In the genomic region with DNA sequence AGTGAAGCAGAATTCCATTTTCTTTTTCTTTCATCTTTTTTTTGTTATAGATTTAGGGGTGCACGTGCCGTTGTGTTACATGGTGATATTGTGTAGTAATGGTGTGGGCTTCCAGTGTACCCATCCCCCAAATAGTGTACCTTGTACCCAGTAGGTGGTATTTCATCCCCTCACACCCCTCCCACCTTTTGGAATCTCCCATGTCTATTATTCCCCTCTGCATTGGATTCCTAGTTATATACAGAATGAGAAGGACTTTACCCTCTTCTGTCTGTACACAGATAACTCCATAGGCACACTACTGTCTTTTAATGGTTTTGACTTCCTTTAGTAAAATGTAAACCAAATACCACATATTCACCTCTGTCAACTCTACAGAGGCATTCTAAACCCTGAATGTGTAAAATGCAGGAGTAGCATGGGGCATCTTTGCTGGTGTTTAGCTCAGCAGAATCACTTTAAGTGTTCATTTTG, we compare ENCODE assay signal across 1 cellular context.
TF ChIP-seq lines count a peak whose summit lies in the region.

No MANE protein-coding gene starts in this region.

TF ChIP-seq in HepG2, 621 proteins besides CTCF, POLR2A, EP300 and RAD21 (continued from another document and continues in another):
- TF ChIP-seq RNF219 (CRISPR knock-in tag; IDR thresholded peaks at IDR 0.05), result no peak
- TF ChIP-seq YY1 (IDR thresholded peaks at IDR 0.05; ENCODE audit: insufficient read depth, insufficient replicate concordance, low read depth, low read length), result no peak
- peak; percentile 32; the same call in 1 of the 2 replicates for TF ChIP-seq GFI1 (CRISPR knock-in tag; IDR thresholded peaks at IDR 0.05; ENCODE audit: borderline replicate concordance)
- TF ChIP-seq MAFG (CRISPR knock-in tag; IDR thresholded peaks at IDR 0.05), result no peak
- peak; percentile 99 for TF ChIP-seq ZNF281 (CRISPR knock-in tag; IDR thresholded peaks at IDR 0.05; ENCODE audit: borderline replicate concordance)
- TF ChIP-seq, protein P1, sequence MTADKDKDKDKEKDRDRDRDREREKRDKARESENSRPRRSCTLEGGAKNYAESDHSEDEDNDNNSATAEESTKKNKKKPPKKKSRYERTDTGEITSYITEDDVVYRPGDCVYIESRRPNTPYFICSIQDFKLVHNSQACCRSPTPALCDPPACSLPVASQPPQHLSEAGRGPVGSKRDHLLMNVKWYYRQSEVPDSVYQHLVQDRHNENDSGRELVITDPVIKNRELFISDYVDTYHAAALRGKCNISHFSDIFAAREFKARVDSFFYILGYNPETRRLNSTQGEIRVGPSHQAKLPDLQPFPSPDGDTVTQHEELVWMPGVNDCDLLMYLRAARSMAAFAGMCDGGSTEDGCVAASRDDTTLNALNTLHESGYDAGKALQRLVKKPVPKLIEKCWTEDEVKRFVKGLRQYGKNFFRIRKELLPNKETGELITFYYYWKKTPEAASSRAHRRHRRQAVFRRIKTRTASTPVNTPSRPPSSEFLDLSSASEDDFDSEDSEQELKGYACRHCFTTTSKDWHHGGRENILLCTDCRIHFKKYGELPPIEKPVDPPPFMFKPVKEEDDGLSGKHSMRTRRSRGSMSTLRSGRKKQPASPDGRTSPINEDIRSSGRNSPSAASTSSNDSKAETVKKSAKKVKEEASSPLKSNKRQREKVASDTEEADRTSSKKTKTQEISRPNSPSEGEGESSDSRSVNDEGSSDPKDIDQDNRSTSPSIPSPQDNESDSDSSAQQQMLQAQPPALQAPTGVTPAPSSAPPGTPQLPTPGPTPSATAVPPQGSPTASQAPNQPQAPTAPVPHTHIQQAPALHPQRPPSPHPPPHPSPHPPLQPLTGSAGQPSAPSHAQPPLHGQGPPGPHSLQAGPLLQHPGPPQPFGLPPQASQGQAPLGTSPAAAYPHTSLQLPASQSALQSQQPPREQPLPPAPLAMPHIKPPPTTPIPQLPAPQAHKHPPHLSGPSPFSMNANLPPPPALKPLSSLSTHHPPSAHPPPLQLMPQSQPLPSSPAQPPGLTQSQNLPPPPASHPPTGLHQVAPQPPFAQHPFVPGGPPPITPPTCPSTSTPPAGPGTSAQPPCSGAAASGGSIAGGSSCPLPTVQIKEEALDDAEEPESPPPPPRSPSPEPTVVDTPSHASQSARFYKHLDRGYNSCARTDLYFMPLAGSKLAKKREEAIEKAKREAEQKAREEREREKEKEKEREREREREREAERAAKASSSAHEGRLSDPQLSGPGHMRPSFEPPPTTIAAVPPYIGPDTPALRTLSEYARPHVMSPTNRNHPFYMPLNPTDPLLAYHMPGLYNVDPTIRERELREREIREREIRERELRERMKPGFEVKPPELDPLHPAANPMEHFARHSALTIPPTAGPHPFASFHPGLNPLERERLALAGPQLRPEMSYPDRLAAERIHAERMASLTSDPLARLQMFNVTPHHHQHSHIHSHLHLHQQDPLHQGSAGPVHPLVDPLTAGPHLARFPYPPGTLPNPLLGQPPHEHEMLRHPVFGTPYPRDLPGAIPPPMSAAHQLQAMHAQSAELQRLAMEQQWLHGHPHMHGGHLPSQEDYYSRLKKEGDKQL (CRISPR knock-in tag; IDR thresholded peaks at IDR 0.05; ENCODE audit: low read depth), result no peak
- TF ChIP-seq, protein P2, sequence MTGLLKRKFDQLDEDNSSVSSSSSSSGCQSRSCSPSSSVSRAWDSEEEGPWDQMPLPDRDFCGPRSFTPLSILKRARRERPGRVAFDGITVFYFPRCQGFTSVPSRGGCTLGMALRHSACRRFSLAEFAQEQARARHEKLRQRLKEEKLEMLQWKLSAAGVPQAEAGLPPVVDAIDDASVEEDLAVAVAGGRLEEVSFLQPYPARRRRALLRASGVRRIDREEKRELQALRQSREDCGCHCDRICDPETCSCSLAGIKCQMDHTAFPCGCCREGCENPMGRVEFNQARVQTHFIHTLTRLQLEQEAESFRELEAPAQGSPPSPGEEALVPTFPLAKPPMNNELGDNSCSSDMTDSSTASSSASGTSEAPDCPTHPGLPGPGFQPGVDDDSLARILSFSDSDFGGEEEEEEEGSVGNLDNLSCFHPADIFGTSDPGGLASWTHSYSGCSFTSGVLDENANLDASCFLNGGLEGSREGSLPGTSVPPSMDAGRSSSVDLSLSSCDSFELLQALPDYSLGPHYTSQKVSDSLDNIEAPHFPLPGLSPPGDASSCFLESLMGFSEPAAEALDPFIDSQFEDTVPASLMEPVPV (CRISPR knock-in tag; IDR thresholded peaks at IDR 0.05), result no peak
- TF ChIP-seq, protein P3, sequence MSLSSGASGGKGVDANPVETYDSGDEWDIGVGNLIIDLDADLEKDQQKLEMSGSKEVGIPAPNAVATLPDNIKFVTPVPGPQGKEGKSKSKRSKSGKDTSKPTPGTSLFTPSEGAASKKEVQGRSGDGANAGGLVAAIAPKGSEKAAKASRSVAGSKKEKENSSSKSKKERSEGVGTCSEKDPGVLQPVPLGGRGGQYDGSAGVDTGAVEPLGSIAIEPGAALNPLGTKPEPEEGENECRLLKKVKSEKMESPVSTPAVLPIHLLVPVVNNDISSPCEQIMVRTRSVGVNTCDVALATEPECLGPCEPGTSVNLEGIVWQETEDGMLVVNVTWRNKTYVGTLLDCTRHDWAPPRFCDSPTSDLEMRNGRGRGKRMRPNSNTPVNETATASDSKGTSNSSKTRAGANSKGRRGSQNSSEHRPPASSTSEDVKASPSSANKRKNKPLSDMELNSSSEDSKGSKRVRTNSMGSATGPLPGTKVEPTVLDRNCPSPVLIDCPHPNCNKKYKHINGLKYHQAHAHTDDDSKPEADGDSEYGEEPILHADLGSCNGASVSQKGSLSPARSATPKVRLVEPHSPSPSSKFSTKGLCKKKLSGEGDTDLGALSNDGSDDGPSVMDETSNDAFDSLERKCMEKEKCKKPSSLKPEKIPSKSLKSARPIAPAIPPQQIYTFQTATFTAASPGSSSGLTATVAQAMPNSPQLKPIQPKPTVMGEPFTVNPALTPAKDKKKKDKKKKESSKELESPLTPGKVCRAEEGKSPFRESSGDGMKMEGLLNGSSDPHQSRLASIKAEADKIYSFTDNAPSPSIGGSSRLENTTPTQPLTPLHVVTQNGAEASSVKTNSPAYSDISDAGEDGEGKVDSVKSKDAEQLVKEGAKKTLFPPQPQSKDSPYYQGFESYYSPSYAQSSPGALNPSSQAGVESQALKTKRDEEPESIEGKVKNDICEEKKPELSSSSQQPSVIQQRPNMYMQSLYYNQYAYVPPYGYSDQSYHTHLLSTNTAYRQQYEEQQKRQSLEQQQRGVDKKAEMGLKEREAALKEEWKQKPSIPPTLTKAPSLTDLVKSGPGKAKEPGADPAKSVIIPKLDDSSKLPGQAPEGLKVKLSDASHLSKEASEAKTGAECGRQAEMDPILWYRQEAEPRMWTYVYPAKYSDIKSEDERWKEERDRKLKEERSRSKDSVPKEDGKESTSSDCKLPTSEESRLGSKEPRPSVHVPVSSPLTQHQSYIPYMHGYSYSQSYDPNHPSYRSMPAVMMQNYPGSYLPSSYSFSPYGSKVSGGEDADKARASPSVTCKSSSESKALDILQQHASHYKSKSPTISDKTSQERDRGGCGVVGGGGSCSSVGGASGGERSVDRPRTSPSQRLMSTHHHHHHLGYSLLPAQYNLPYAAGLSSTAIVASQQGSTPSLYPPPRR (CRISPR knock-in tag; IDR thresholded peaks at IDR 0.05; ENCODE audit: borderline replicate concordance), result peak; percentile 75; the same call in 1 of the 2 replicates
- TF ChIP-seq, protein P4, sequence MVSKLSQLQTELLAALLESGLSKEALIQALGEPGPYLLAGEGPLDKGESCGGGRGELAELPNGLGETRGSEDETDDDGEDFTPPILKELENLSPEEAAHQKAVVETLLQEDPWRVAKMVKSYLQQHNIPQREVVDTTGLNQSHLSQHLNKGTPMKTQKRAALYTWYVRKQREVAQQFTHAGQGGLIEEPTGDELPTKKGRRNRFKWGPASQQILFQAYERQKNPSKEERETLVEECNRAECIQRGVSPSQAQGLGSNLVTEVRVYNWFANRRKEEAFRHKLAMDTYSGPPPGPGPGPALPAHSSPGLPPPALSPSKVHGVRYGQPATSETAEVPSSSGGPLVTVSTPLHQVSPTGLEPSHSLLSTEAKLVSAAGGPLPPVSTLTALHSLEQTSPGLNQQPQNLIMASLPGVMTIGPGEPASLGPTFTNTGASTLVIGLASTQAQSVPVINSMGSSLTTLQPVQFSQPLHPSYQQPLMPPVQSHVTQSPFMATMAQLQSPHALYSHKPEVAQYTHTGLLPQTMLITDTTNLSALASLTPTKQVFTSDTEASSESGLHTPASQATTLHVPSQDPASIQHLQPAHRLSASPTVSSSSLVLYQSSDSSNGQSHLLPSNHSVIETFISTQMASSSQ (IDR thresholded peaks at IDR 0.05; ENCODE audit: low read depth), result no peak
- TF ChIP-seq, protein P4 (CRISPR knock-in tag; IDR thresholded peaks at IDR 0.05; ENCODE audit: borderline replicate concordance), result peak; percentile 25; the same call in 1 of the 2 replicates
- peak; percentile 63; the same call in 1 of the 2 replicates for TF ChIP-seq KAT7 (CRISPR knock-in tag; IDR thresholded peaks at IDR 0.05; ENCODE audit: borderline replicate concordance)
- TF ChIP-seq SOX5 (CRISPR knock-in tag; IDR thresholded peaks at IDR 0.05; ENCODE audit: borderline replicate concordance), result peak; percentile 89; the same call in 1 of the 2 replicates
- peak; percentile 82; the same call in 1 of the 2 replicates for TF ChIP-seq EHMT2 (IDR thresholded peaks at IDR 0.05; ENCODE audit: borderline replicate concordance, low read depth, low read length)
- no peak for TF ChIP-seq FOXA1 (IDR thresholded peaks at IDR 0.05)
- peak; percentile 42; the same call in 1 of the 2 replicates for TF ChIP-seq FOXA1 (CRISPR knock-in tag; IDR thresholded peaks at IDR 0.05)
- TF ChIP-seq NR2F6 (IDR thresholded peaks at IDR 0.05), result peak; percentile 49; the same call in 1 of the 2 replicates
- peak; percentile 62 for TF ChIP-seq NR2F6 (CRISPR knock-in tag; IDR thresholded peaks at IDR 0.05)
- peak; percentile 59 for TF ChIP-seq DRAP1 (CRISPR knock-in tag; IDR thresholded peaks at IDR 0.05)
- TF ChIP-seq MED1 (CRISPR knock-in tag; IDR thresholded peaks at IDR 0.05), result peak; percentile 90
- 0 out of 2 replicates have a peak, but pooled peaks have one; percentile 24 for TF ChIP-seq SMARCC2 (IDR thresholded peaks at IDR 0.05)
- TF ChIP-seq SNAPC5 (CRISPR knock-in tag; IDR thresholded peaks at IDR 0.05; ENCODE audit: borderline replicate concordance), result no peak
- TF ChIP-seq ZUFSP (CRISPR knock-in tag; IDR thresholded peaks at IDR 0.05; ENCODE audit: borderline replicate concordance), result no peak
- TF ChIP-seq ZMYM3 (CRISPR knock-in tag; IDR thresholded peaks at IDR 0.05), result 0 out of 2 replicates have a peak, but pooled peaks have one; percentile 15
